Comparison of ENCODE assay signal across 8 cellular contexts in genomic region chr5:73448451-73449136, GRCh38. TPM values are rescaled to one million over a fixed set of nuclear protein-coding genes. Genes with fewer than 3 reads are reported as not detected.
DNase-seq lines count a peak whose midpoint lies in the region; ATAC-seq, FAIRE-seq and TF ChIP-seq lines count a peak whose summit lies in the region.

TSS of gene FOXD1 (minus strand) at chr5:73448777. CDS start at chr5:73448362, 415 bp downstream.

- BruUV-seq in mammary epithelial cell (replicated peaks; lab: Mats Ljungman, UMichigan), result TSS peak; percentile 30

- peak within 1 kb of the TSS; percentile 39 for H3K27ac ChIP-seq in mammary epithelial cell (ENCODE audit: insufficient read depth, low read depth, low read length)
- no peak within 1 kb of the TSS for H3K27ac ChIP-seq in small intestine (ENCODE audit: low read depth in 1 of 2, low read length in 1 of 2)

- H3K4me3 ChIP-seq in MG63 (peak within 1 kb of the TSS; percentile 81), mammary epithelial cell (replicated peaks in 1 of 3; ENCODE audit: insufficient read depth in 1 of 3, low read depth in 2 of 3, low read length in 3 of 3) (peak within 1 kb of the TSS; percentile 56 to 67 (median 59)), small intestine (ENCODE audit: low read depth in 1 of 2, low read length in 2 of 2) (peak within 1 kb of the TSS; percentile 9 to 62)

- H3K9ac ChIP-seq in mammary epithelial cell (ENCODE audit: insufficient read depth, low read length), result peak within 1 kb of the TSS; percentile 54

- H3K9me3 ChIP-seq in MG63, result no peaks in the 10 kb centered on the region
- H3K9me3 ChIP-seq in mammary epithelial cell (replicated peaks; ENCODE audit: insufficient read depth, low read length), result peaks cover 3% of the 10 kb centered on the region
- no peaks in the 10 kb centered on the region for H3K9me3 ChIP-seq in small intestine (ENCODE audit: control insufficient read depth, low read depth)

- DNase-seq in AG09319 (ENCODE audit: extremely low read depth, low read depth) (peak; percentile 93), MG63 (peak; percentile 96), SK-N-DZ (ENCODE audit: low spot score) (peak; percentile 86), mammary epithelial cell (peak; percentile 94), iris pigment epithelial cell (ENCODE audit: low read depth) (peak; percentile 87), small intestine (peak; percentile 56)

- ATAC-seq in GM18868 (IDR thresholded peaks at IDR 0.05; ENCODE audit: unreplicated experiment) (peak; percentile 48), HG03135 (IDR thresholded peaks at IDR 0.05; ENCODE audit: unreplicated experiment) (no peak)

- no peak for FAIRE-seq in small intestine (lab: Jason Lieb, UNC)

- H3K36me3 ChIP-seq in MG63 (no peaks in the 10 kb centered on the region), mammary epithelial cell (ENCODE audit: insufficient read depth, low read length) (no peaks in the 10 kb centered on the region), small intestine (ENCODE audit: control insufficient read depth in 2 of 2, insufficient read depth in 2 of 2, low read length in 2 of 2) (no peaks in the 10 kb centered on the region)

- peaks cover 29% of the 10 kb centered on the region for H3K4me1 ChIP-seq in mammary epithelial cell (ENCODE audit: insufficient read depth, low read length)
- H3K4me1 ChIP-seq in small intestine (ENCODE audit: control insufficient read depth in 2 of 2, insufficient read depth in 1 of 2, low read depth in 1 of 2, low read length in 1 of 2), result peaks cover 0 to 4% of the 10 kb centered on the region in 2 donors

- peak within 1 kb of the TSS; percentile 91 for H3K4me2 ChIP-seq in mammary epithelial cell (ENCODE audit: insufficient read depth, low read depth, low read length)

- dilution Hi-C loops in mammary epithelial cell (cut with HindIII; ENCODE audit: low sequenced_read_pairs), result no loop called here

- CTCF ChIA-PET in mammary epithelial cell (lab: Charles Lee; ENCODE audit: low non-redundant PET), result interaction anchor here (0.5 to 0.7 kb wide), 3 partner anchors 226 to 381 kb away, joined by 3 read pairs; no protein-coding TSS in a partner anchor

- in situ Hi-C loops in mammary epithelial cell (cut with MboI; ENCODE audit: low sequenced_read_pairs in 2 of 2), result loop anchor here (10.0 to 25.0 kb wide), 2 partner anchors 144 to 236 kb away; no protein-coding TSS in a partner anchor

- H4K20me1 ChIP-seq in mammary epithelial cell (ENCODE audit: insufficient read depth, low read length), result no peaks in the 10 kb centered on the region

- peak within 1 kb of the TSS; percentile 92 for H2AFZ ChIP-seq in mammary epithelial cell (ENCODE audit: low read depth, low read length)

- 4% methylated on average over 20 of the region's 61 CpGs for WGBS in mammary epithelial cell (ENCODE audit: low coverage, missing lambda C conversion rate)
- 1% methylated on average over 47 to 61 of the region's 61 CpGs for WGBS in small intestine, 3 donors

- intact Hi-C loops in mammary epithelial cell (cut with micrococcal nuclease), result loop anchor here (1.0 to 5.0 kb wide), 7 partner anchors 36 to 496 kb away; no protein-coding TSS in a partner anchor

- H3K79me2 ChIP-seq in mammary epithelial cell (ENCODE audit: insufficient read depth, low read length), result peaks cover 29% of the 10 kb centered on the region

- H3K27me3 ChIP-seq in MG63, result peaks cover 12% of the 10 kb centered on the region
- peaks cover 14% of the 10 kb centered on the region for H3K27me3 ChIP-seq in mammary epithelial cell (ENCODE audit: insufficient read depth, low read length)
- peaks cover 17 to 55% of the 10 kb centered on the region in 2 donors for H3K27me3 ChIP-seq in small intestine (ENCODE audit: control insufficient read depth in 2 of 2, insufficient read depth in 2 of 2, low read length in 2 of 2)

- TF ChIP-seq CTCF in AG09319 (IDR thresholded peaks at IDR 0.05; ENCODE audit: low read depth, low read length) (no peak; the same call in 1 of the 2 replicates), mammary epithelial cell (conservative IDR thresholded peaks at IDR 0.05 in 1 of 2, IDR thresholded peaks at IDR 0.05 in 1 of 2; ENCODE audit: extremely low read depth in 1 of 2, insufficient read depth in 1 of 2, low read depth in 1 of 2, low read length in 2 of 2) (no peak)

RNA-seq across cellular contexts. Expression of gene FOXD1, which starts in this region (rescaled TPM):
- 9.6 and 26.5 TPM in 2 replicates for total RNA-seq in MG63 (2014; rRNA removed; shearing (Covaris generic); ENCODE audit: low replicate concordance)
- polyA plus RNA-seq in SK-N-DZ (2014; cell fraction: cytosol; rRNA removed), result 0.93 and 1.1 TPM in 2 replicates
- polyA plus RNA-seq in SK-N-DZ (2014; cell fraction: nucleus; rRNA removed), result 0.24 and 1.2 TPM in 2 replicates
- 10 to 100 TPM in 1 of 2 donors, 1 to 10 TPM in 1; 1.2 to 58.1 TPM for total RNA-seq in mammary epithelial cell
- polyA plus RNA-seq in mammary epithelial cell (4.3 TPM), small intestine (under 1 TPM in 2 of 3 donors, not detected in 1; 0.04 to 0.27 TPM)
- polyA minus RNA-seq in mammary epithelial cell, result 6.3 TPM

Comparison
In these comparisons a context has a peak if more than half of its experiments do, and no peak if none do; other contexts are left out.
1. Peak in DNase-seq and H3K4me3 ChIP-seq in small intestine; RNA of the gene not detected or under 1 TPM.